ENCODE assay signal across 11 cellular contexts in the genomic region with DNA sequence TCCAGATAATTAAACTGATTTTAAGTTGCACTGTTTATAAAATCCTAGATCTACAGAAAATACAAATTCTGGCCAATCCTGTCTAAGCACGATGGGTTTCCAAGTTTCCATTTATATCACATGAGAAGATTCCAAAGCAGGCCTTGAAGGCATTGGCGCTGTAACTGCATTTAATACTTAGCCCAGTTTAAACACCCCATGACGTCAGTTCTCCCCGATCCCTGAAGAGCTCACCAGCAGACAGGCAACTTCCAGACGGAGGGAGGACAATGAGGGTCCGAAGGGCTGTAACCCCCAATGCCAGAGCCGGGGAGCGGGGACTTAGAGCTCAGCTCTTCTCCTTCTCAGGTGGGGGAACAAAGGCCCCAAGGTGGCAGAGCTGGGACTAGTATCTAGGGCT.
DNase-seq lines count a peak whose midpoint lies in the region; ATAC-seq and TF ChIP-seq lines count a peak whose summit lies in the region.
"Had no signal": no experiment of that assay in that cellular context is flagged by ENCODE, and none has a peak within 500 bp of the region (broad histone marks: within the 10 kb centered on the region; RNA-seq: fewer than 3 reads in every experiment).

No MANE protein-coding gene starts in this region.

- peaks cover 0 to 3% (median 0%) of the 10 kb centered on the region in 11 experiments; a peak in 1 of 22 replicates for H3K36me3 ChIP-seq in BLaER1 treated with 17β-estradiol and CSF1 and Interleukin-3, amounts not matched to agents 10 nM and 100 nM
- H3K36me3 ChIP-seq in psoas muscle (ENCODE audit: insufficient read depth in 1 of 2, low read depth in 1 of 2), result no peaks in the 10 kb centered on the region

- no peak for TF ChIP-seq CTCF in RWPE1 (conservative IDR thresholded peaks at IDR 0.05; ENCODE audit: low read depth)
- peak; percentile 2 for TF ChIP-seq CTCF in foreskin keratinocyte (conservative IDR thresholded peaks at IDR 0.05)
- TF ChIP-seq CTCF in psoas muscle (IDR thresholded peaks at IDR 0.05), result no peak

- intact Hi-C loops in psoas muscle (cut with DNase I), result loop anchor here in 1 of 2 donors (5.0 to 10.0 kb wide), 2 partner anchors 101 to 471 kb away; no protein-coding TSS in a partner anchor

- H3K9ac ChIP-seq in BLaER1 treated with 17β-estradiol and CSF1 and Interleukin-3, amounts not matched to agents 10 nM and 100 nM, result peak overlapping the region in 7 of 11 experiments; percentile 33 to 74 (median 72); a peak in 11 of 22 replicates

- no peaks in the 10 kb centered on the region for H3K9me3 ChIP-seq in BLaER1 treated with 17β-estradiol and CSF1 and Interleukin-3, amounts not matched to agents 10 nM and 100 nM (replicated peaks in 1 of 11)
- H3K9me3 ChIP-seq in psoas muscle, result no peaks in the 10 kb centered on the region

- POLR2A ChIA-PET in RWPE1 (lab: Yijun Ruan, JAX; ENCODE audit: low non-redundant PET), result no interaction called here

- ATAC-seq in foreskin keratinocyte (no peak), psoas muscle (no peak), GM21717 (IDR thresholded peaks at IDR 0.05; ENCODE audit: unreplicated experiment) (no peak)

- H3K4me1 ChIP-seq in BLaER1 treated with 17β-estradiol and CSF1 and Interleukin-3, amounts not matched to agents 10 nM and 100 nM, result peaks cover 72 to 99% (median 95%) of the 10 kb centered on the region in 10 experiments
- H3K4me1 ChIP-seq in foreskin keratinocyte (peaks cover 34% of the 10 kb centered on the region), psoas muscle (peaks cover 21% of the 10 kb centered on the region)

- peak overlapping the region in 9 of 11 experiments; percentile 40 to 90 (median 72); a peak in 16 of 22 replicates for H3K27ac ChIP-seq in BLaER1 treated with 17β-estradiol and CSF1 and Interleukin-3, amounts not matched to agents 10 nM and 100 nM
- H3K27ac ChIP-seq in RWPE1 (peak overlapping the region; percentile 83), foreskin keratinocyte (no peak overlapping the region), psoas muscle (peak overlapping the region; percentile 77)

- DNase-seq in RWPE1 (ENCODE audit: low spot score), result no peak
- DNase-seq in foreskin keratinocyte, result no peak
- DNase-seq in psoas muscle, result no peak
- DNase-seq in T-helper 2 cell, result no peak
- no peak for DNase-seq in NCI-H2029 treated with DMSO at 0.1 percent for 48 hours (lab: John Stamatoyannopoulos, UW)
- DNase-seq in activated CD4-positive, alpha-beta T cell treated with anti-CD3 and anti-CD28 coated beads, Interleukin-2, amount 50 U/mL, for 48 hours, result no peak
- DNase-seq: activated effector memory CD4-positive, alpha-beta T cell treated with Interleukin-2 at 50 U/mL for 16 hours; cerebellar nuclear complex; stimulated activated CD4-positive, alpha-beta T cell treated with anti-CD3 and anti-CD28 coated beads, Interleukin-12 subunit alpha, Interleukin-12 subunit beta, amount 100 ng/mL, for 4 hours had no signal

- CTCF ChIA-PET in RWPE1 (lab: Yijun Ruan, JAX), result interaction anchor here (0.7 to 1.1 kb wide), 3 partner anchors 42 to 482 kb away, joined by 3 read pairs; a partner anchor contains a TSS

- H3K4me3 ChIP-seq in BLaER1 treated with 17β-estradiol and CSF1 and Interleukin-3, amounts not matched to agents 10 nM and 100 nM, result no peak overlapping the region; a peak in 1 of 20 replicates
- no peak overlapping the region for H3K4me3 ChIP-seq in psoas muscle

- no peaks in the 10 kb centered on the region for H3K27me3 ChIP-seq in BLaER1 treated with 17β-estradiol and CSF1 and Interleukin-3, amounts not matched to agents 10 nM and 100 nM
- H3K27me3 ChIP-seq in foreskin keratinocyte (no peaks in the 10 kb centered on the region), psoas muscle (ENCODE audit: insufficient read depth in 3 of 3, low read length in 2 of 3) (no peaks in the 10 kb centered on the region)

- H4K20me1 ChIP-seq in BLaER1 treated with 17β-estradiol and CSF1 and Interleukin-3, amounts not matched to agents 10 nM and 100 nM, result peaks cover 0 to 6% (median 0%) of the 10 kb centered on the region in 11 experiments; a peak in 2 of 22 replicates

- H3K4me2 ChIP-seq in BLaER1 treated with 17β-estradiol and CSF1 and Interleukin-3, amounts not matched to agents 10 nM and 100 nM, result peak overlapping the region; percentile 64 to 90 (median 83)

- WGBS in psoas muscle, 3 donors, result 54 to 70% (median 60%) methylated on average over 8 of the region's 8 CpGs
